ENCODE assay signal across 1 cellular context in genomic region chr7:33062782-33063443, GRCh38.
TF ChIP-seq lines count a peak whose summit lies in the region.

No MANE protein-coding gene starts in this region.

TF ChIP-seq in HEK293, 187 proteins besides CTCF, POLR2A, EP300 and RAD21 (continued from another document):
- TF ChIP-seq ATF2 (tag by site-specific recombination; IDR thresholded peaks at IDR 0.05; ENCODE audit: low read depth): no peak
- no peak for TF ChIP-seq ZBTB6 (tag by site-specific recombination; IDR thresholded peaks at IDR 0.05)
- 0 out of 2 replicates have a peak, but pooled peaks have one; percentile 5 for TF ChIP-seq KLF17 (tag by site-specific recombination; IDR thresholded peaks at IDR 0.05)
- no peak for TF ChIP-seq ZNF624 (tag by site-specific recombination; IDR thresholded peaks at IDR 0.05)
- peak; percentile 60 for TF ChIP-seq ZNF341 (tag by site-specific recombination; IDR thresholded peaks at IDR 0.05; ENCODE audit: low read depth)
- no peak for TF ChIP-seq ZNF302 (tag by site-specific recombination; IDR thresholded peaks at IDR 0.05; ENCODE audit: low read depth)
- no peak for TF ChIP-seq ZSCAN30 (tag by site-specific recombination; IDR thresholded peaks at IDR 0.05)
- TF ChIP-seq ZIC2 (tag by site-specific recombination; IDR thresholded peaks at IDR 0.05): peak; percentile 22; the same call in 1 of the 2 replicates
- TF ChIP-seq ZBTB26 (tag by site-specific recombination; optimal IDR thresholded peaks at IDR 0.05): no peak
- no peak for TF ChIP-seq ZNF610 (tag by site-specific recombination; IDR thresholded peaks at IDR 0.05; ENCODE audit: borderline replicate concordance)
- no peak for TF ChIP-seq ZNF24 (tag by site-specific recombination; IDR thresholded peaks at IDR 0.05)
- TF ChIP-seq ZNF16 (tag by site-specific recombination; IDR thresholded peaks at IDR 0.05; ENCODE audit: low read depth): no peak
- TF ChIP-seq MYNN (tag by site-specific recombination; IDR thresholded peaks at IDR 0.05; ENCODE audit: borderline replicate concordance): no peak
- peak; percentile 44 for TF ChIP-seq ZXDB (tag by site-specific recombination; IDR thresholded peaks at IDR 0.05)
- TF ChIP-seq ZNF223 (tag by site-specific recombination; IDR thresholded peaks at IDR 0.05): no peak
- no peak for TF ChIP-seq PRDM6 (tag by site-specific recombination; IDR thresholded peaks at IDR 0.05)
- TF ChIP-seq ZNF843 (tag by site-specific recombination; IDR thresholded peaks at IDR 0.05): no peak
- TF ChIP-seq EGR2 (tag by site-specific recombination; IDR thresholded peaks at IDR 0.05; ENCODE audit: low read depth): no peak
- TF ChIP-seq ZNF549 (tag by site-specific recombination; IDR thresholded peaks at IDR 0.05): no peak
- no peak for TF ChIP-seq ZBTB10 (tag by site-specific recombination; IDR thresholded peaks at IDR 0.05)
- no peak for TF ChIP-seq INSM2 (tag by site-specific recombination; IDR thresholded peaks at IDR 0.05)
- no peak for TF ChIP-seq PBX3 (CRISPR knock-in tag; IDR thresholded peaks at IDR 0.05)
- no peak for TF ChIP-seq KLF16 (tag by site-specific recombination; IDR thresholded peaks at IDR 0.05)
- no peak for TF ChIP-seq TCF7L2 (IDR thresholded peaks at IDR 0.05; ENCODE audit: borderline replicate concordance, low read depth, low read length)
- peak; percentile 74 for TF ChIP-seq SP2 (tag by site-specific recombination; IDR thresholded peaks at IDR 0.05)
- TF ChIP-seq ZNF239 (tag by site-specific recombination; IDR thresholded peaks at IDR 0.05): no peak
- TF ChIP-seq ZNF23 (tag by site-specific recombination; IDR thresholded peaks at IDR 0.05; ENCODE audit: borderline replicate concordance): no peak
- TF ChIP-seq ZFHX2 (tag by site-specific recombination; conservative IDR thresholded peaks at IDR 0.05): peak; percentile 30; the same call in 1 of the 2 replicates
- no peak for TF ChIP-seq ZNF394 (tag by site-specific recombination; IDR thresholded peaks at IDR 0.05; ENCODE audit: borderline replicate concordance)
- TF ChIP-seq ZNF621 (tag by site-specific recombination; IDR thresholded peaks at IDR 0.05): no peak
- peak; percentile 52 for TF ChIP-seq ZNF335 (tag by site-specific recombination; conservative IDR thresholded peaks at IDR 0.05)
